ENCODE assay signal across 9 cellular contexts in genomic region chr6:21753571-21754108, GRCh38.
DNase-seq lines count a peak whose midpoint lies in the region; ATAC-seq and TF ChIP-seq lines count a peak whose summit lies in the region.
"Had no signal": no experiment of that assay in that cellular context is flagged by ENCODE, and none has a peak within 500 bp of the region (broad histone marks: within the 10 kb centered on the region; RNA-seq: fewer than 3 reads in every experiment).

No MANE protein-coding gene starts in this region.

- TF ChIP-seq CTCF in body of pancreas (IDR thresholded peaks at IDR 0.05) (no peak), thoracic aorta (IDR thresholded peaks at IDR 0.05) (no peak), tibial nerve (IDR thresholded peaks at IDR 0.05) (no peak)

- peak overlapping the region; percentile 26 for H3K27ac ChIP-seq in HUES48 (ENCODE audit: low read depth, low read length)
- peak overlapping the region in 1 of 4 donors; percentile 14 for H3K27ac ChIP-seq in body of pancreas
- peak overlapping the region in 1 of 2 donors; percentile 37 for H3K27ac ChIP-seq in thoracic aorta
- peak overlapping the region in 2 of 4 donors; percentile 5 to 26 for H3K27ac ChIP-seq in tibial nerve

- peaks cover 59% of the 10 kb centered on the region for H3K4me1 ChIP-seq in HUES48 (ENCODE audit: control insufficient read depth, insufficient read depth, low read length)
- no peaks in the 10 kb centered on the region for H3K4me1 ChIP-seq in body of pancreas
- peaks cover 18 to 32% of the 10 kb centered on the region in 2 donors for H3K4me1 ChIP-seq in thoracic aorta (ENCODE audit: control insufficient read depth in 1 of 2, low read depth in 2 of 2)
- peaks cover 0 to 24% (median 0%) of the 10 kb centered on the region in 4 donors for H3K4me1 ChIP-seq in tibial nerve

- no peak for TF ChIP-seq EP300 in tibial nerve (IDR thresholded peaks at IDR 0.05)

- ATAC-seq in body of pancreas = peak; percentile 35
- no peak for ATAC-seq in thoracic aorta (ENCODE audit: insufficient number of reproducible peaks, low FRiP score, low read depth)
- no peak for ATAC-seq in HG03139 (IDR thresholded peaks at IDR 0.05; ENCODE audit: unreplicated experiment)

- H3K4me3 ChIP-seq in HUES48 (ENCODE audit: low read depth, low read length) = no peak overlapping the region
- H3K4me3 ChIP-seq in body of pancreas = no peak overlapping the region
- peak overlapping the region; percentile 20 for H3K4me3 ChIP-seq in thoracic aorta
- no peak overlapping the region for H3K4me3 ChIP-seq in tibial nerve

- H3K9me3 ChIP-seq in HUES48 (ENCODE audit: control insufficient read depth, insufficient read depth, low read length) (no peaks in the 10 kb centered on the region), body of pancreas (no peaks in the 10 kb centered on the region), thoracic aorta (no peaks in the 10 kb centered on the region), tibial nerve (no peaks in the 10 kb centered on the region)

- 32 to 33% methylated on average over 9 of the region's 9 CpGs for WGBS in body of pancreas, 2 donors
- WGBS in tibial nerve, 2 donors = 22 to 32% methylated on average over 9 of the region's 9 CpGs

- TF ChIP-seq POLR2A in body of pancreas (IDR thresholded peaks at IDR 0.05) = no peak
- no peak for TF ChIP-seq POLR2A in tibial nerve (IDR thresholded peaks at IDR 0.05)

- H3K36me3 ChIP-seq in HUES48 (ENCODE audit: control insufficient read depth, insufficient read depth, low read length) (peaks cover 14% of the 10 kb centered on the region), body of pancreas (replicated peaks in 1 of 2; ENCODE audit: insufficient read depth in 1 of 2, low read depth in 2 of 2) (no peaks in the 10 kb centered on the region), thoracic aorta (no peaks in the 10 kb centered on the region), tibial nerve (no peaks in the 10 kb centered on the region)

- intact Hi-C loops in body of pancreas (cut with DNase I) = no loop called here

- H3K9ac ChIP-seq in HUES48 (ENCODE audit: low read depth, low read length) = no peak overlapping the region

- no peak for DNase-seq in body of pancreas
- DNase-seq in kidney tubule cell (ENCODE audit: low spot score) = peak; percentile 48
- DNase-seq in thoracic aorta (ENCODE audit: low spot score) = no peak
- no peak for DNase-seq in NOMO-1 treated with DMSO at 0.1 percent for 48 hours (lab: John Stamatoyannopoulos, UW; ENCODE audit: unreplicated experiment)
- no peak for DNase-seq in tibial nerve (ENCODE audit: low spot score in 2 of 2)
- DNase-seq: MM.1S, NCI-H524 had no signal

- H3K27me3 ChIP-seq in HUES48 (ENCODE audit: control insufficient read depth, insufficient read depth, low read length) = no peaks in the 10 kb centered on the region
- H3K27me3 ChIP-seq in body of pancreas = no peaks in the 10 kb centered on the region
- no peaks in the 10 kb centered on the region for H3K27me3 ChIP-seq in thoracic aorta (replicated peaks; ENCODE audit: insufficient read depth)
- H3K27me3 ChIP-seq in tibial nerve = no peaks in the 10 kb centered on the region
